In genomic region chr2:101776172-101777043, GRCh38 we compare ENCODE assay signal across 13 cellular contexts.
DNase-seq lines count a peak whose midpoint lies in the region; ATAC-seq and TF ChIP-seq lines count a peak whose summit lies in the region.
"Had no signal": no experiment of that assay in that cellular context is flagged by ENCODE, and none has a peak within 500 bp of the region (broad histone marks: within the 10 kb centered on the region; RNA-seq: fewer than 3 reads in every experiment).

No MANE protein-coding gene starts in this region.

- H3K36me3 Mint-ChIP-seq in glutamatergic neuron (ENCODE audit: unreplicated experiment) (no peaks in the 10 kb centered on the region), osteocyte (ENCODE audit: unreplicated experiment) (no peaks in the 10 kb centered on the region)
- H3K36me3 Mint-ChIP-seq: stimulated activated memory B cell treated with anti-CD40 and anti-IgM and Interleukin-4, amounts not matched to agents 10 μg/mL and 1 μg/mL and 100 μg/mL, for 72 hours had no signal

- no peak overlapping the region for H3K27ac ChIP-seq in WERI-Rb-1
- H3K27ac ChIP-seq: esophagus muscularis mucosa, RWPE1 had no signal

- H3K4me1 Mint-ChIP-seq in glutamatergic neuron (ENCODE audit: low read depth, unreplicated experiment) (peaks cover 85% of the 10 kb centered on the region), osteocyte (ENCODE audit: unreplicated experiment) (peaks cover 38% of the 10 kb centered on the region)

- no peak for ATAC-seq in HG03280 (IDR thresholded peaks at IDR 0.05; ENCODE audit: unreplicated experiment)
- ATAC-seq: stimulated activated memory B cell treated with anti-CD40 and anti-IgM and Interleukin-4, amounts not matched to agents 10 μg/mL and 1 μg/mL and 100 μg/mL, for 72 hours had no signal

- DNase-seq in WERI-Rb-1: no peak
- peak; percentile 55 for DNase-seq in glutamatergic neuron
- DNase-seq in osteocyte (ENCODE audit: extremely low spot score, unreplicated experiment): no peak
- DNase-seq in dedifferentiated amniotic fluid mesenchymal stem cell (ENCODE audit: extremely low spot score): no peak
- DNase-seq in kidney glomerular epithelial cell (lab: John Stamatoyannopoulos, UW): no peak
- DNase-seq in NCI-H510A treated with DMSO at 0.1 percent for 48 hours (lab: John Stamatoyannopoulos, UW): no peak
- DNase-seq: activated T-cell treated with anti-CD3 and anti-CD28 coated beads for 4 hours, anterior cingulate cortex had no signal

- H3K4me3 ChIP-seq in WERI-Rb-1 (ENCODE audit: low read depth, low read length): no peak overlapping the region
- H3K4me3 ChIP-seq: esophagus muscularis mucosa had no signal

- H3K27me3 Mint-ChIP-seq in glutamatergic neuron (ENCODE audit: unreplicated experiment) (peaks cover 15% of the 10 kb centered on the region), osteocyte (ENCODE audit: unreplicated experiment) (no peaks in the 10 kb centered on the region)
- H3K27me3 Mint-ChIP-seq: stimulated activated memory B cell treated with anti-CD40 and anti-IgM and Interleukin-4, amounts not matched to agents 10 μg/mL and 1 μg/mL and 100 μg/mL, for 72 hours had no signal

- H3K27me3 ChIP-seq in WERI-Rb-1 (ENCODE audit: insufficient read depth, low read depth, severe bottlenecking): no peaks in the 10 kb centered on the region
- H3K27me3 ChIP-seq: esophagus muscularis mucosa had no signal

- H3K9me3 Mint-ChIP-seq in glutamatergic neuron (ENCODE audit: unreplicated experiment) (peaks cover 37% of the 10 kb centered on the region), osteocyte (ENCODE audit: unreplicated experiment) (peaks cover 3% of the 10 kb centered on the region)
- H3K9me3 Mint-ChIP-seq: stimulated activated memory B cell treated with anti-CD40 and anti-IgM and Interleukin-4, amounts not matched to agents 10 μg/mL and 1 μg/mL and 100 μg/mL, for 72 hours had no signal

- H3K36me3 ChIP-seq in WERI-Rb-1: no peaks in the 10 kb centered on the region
- H3K36me3 ChIP-seq: esophagus muscularis mucosa had no signal

- peak overlapping the region; percentile 83 for H3K4me3 Mint-ChIP-seq in glutamatergic neuron (ENCODE audit: unreplicated experiment)
- no peak overlapping the region for H3K4me3 Mint-ChIP-seq in osteocyte (ENCODE audit: unreplicated experiment)
- H3K4me3 Mint-ChIP-seq: stimulated activated memory B cell treated with anti-CD40 and anti-IgM and Interleukin-4, amounts not matched to agents 10 μg/mL and 1 μg/mL and 100 μg/mL, for 72 hours had no signal

- no peaks in the 10 kb centered on the region for H3K9me3 ChIP-seq in WERI-Rb-1 (ENCODE audit: severe bottlenecking)
- H3K9me3 ChIP-seq: esophagus muscularis mucosa had no signal

- H3K27ac Mint-ChIP-seq in glutamatergic neuron (ENCODE audit: unreplicated experiment) (peak overlapping the region; percentile 98), osteocyte (ENCODE audit: unreplicated experiment) (no peak overlapping the region)

- TF ChIP-seq CTCF in GM12874 (IDR thresholded peaks at IDR 0.05; ENCODE audit: insufficient read depth, low read depth, low read length) (peak; percentile 25; the same call in 1 of the 2 replicates), WERI-Rb-1 (IDR thresholded peaks at IDR 0.05; ENCODE audit: low read depth, low read length) (0 out of 2 replicates have a peak, but pooled peaks have one; percentile 13), glutamatergic neuron (IDR thresholded peaks at IDR 0.05; ENCODE audit: partially characterized antibody, unreplicated experiment) (no peak), osteocyte (IDR thresholded peaks at IDR 0.05) (peak; percentile 22)
